25 cellular contexts compared by ENCODE assay signal in genomic region chr21:39193380-39193779, GRCh38. TPM values are rescaled to one million over a fixed set of nuclear protein-coding genes. Genes with fewer than 3 reads are reported as not detected.
A peak's percentile ranks its signal among the peaks of the same experiment; 100 is the strongest.
DNase-seq lines count a peak whose midpoint lies in the region; ATAC-seq and TF ChIP-seq lines count a peak whose summit lies in the region.
"Had no signal": no experiment of that assay in that cellular context is flagged by ENCODE, and none has a peak within 500 bp of the region (broad histone marks: within the 10 kb centered on the region; RNA-seq: fewer than 3 reads in every experiment).

No MANE protein-coding gene starts in this region.

- TF ChIP-seq CTCF in hepatocyte (IDR thresholded peaks at IDR 0.05; ENCODE audit: poor library complexity) (no peak), mucosa of descending colon (IDR thresholded peaks at IDR 0.05) (no peak)

- no peak for DNase-seq in hepatocyte (ENCODE audit: low spot score)
- no peak for DNase-seq in mucosa of descending colon
- no peak for DNase-seq in Kasumi-1 (lab: John Stamatoyannopoulos, UW)
- DNase-seq in NCI-H146 (lab: John Stamatoyannopoulos, UW) = no peak
- no peak for DNase-seq in effector memory CD8-positive, alpha-beta T cell
- no peak for DNase-seq in activated T-helper 1 cell treated with anti-CD3 and anti-CD28 coated beads, Interleukin-12 subunit alpha, Interleukin-12 subunit beta, Interleukin-2, Interleukin-4 antibody, amounts not matched to agents 30 ng/mL and 10 ng/mL and 1 ng/mL, durations not matched to agents 14 hours and 24 hours and 36 hours (ENCODE audit: low spot score)
- DNase-seq: 8988T; ACHN; BE2C; C1 segment of cervical spinal cord; CD4-positive, alpha-beta memory T cell; CD4-positive, CD25-positive, alpha-beta regulatory T cell; CD8-positive, alpha-beta memory T cell; COR-L47; DMS 273 treated with DMSO at 0.1 percent for 48 hours; DMS153; DMS53; DMS79; DND-41; EL; GDM1 had no signal

- no peaks in the 10 kb centered on the region for H4K20me1 ChIP-seq in hepatocyte (ENCODE audit: insufficient read depth, poor library complexity, severe bottlenecking)

- H3K36me3 ChIP-seq in hepatocyte (replicated peaks; ENCODE audit: insufficient read depth, low read depth) (no peaks in the 10 kb centered on the region), mucosa of descending colon (ENCODE audit: low read depth) (peaks cover under 1% of the 10 kb centered on the region)

- WGBS in hepatocyte (ENCODE audit: low lambda C conversion rate, missing lambda C conversion rate) = 92% methylated on average over 1 of the region's 1 CpG

- no peak overlapping the region for H2AFZ ChIP-seq in hepatocyte

- peak overlapping the region in 2 of 3 donors; percentile 29 to 60 for H3K27ac Mint-ChIP-seq in IgD-negative memory B cell
- H3K27ac Mint-ChIP-seq in effector memory CD8-positive, alpha-beta T cell = no peak overlapping the region
- H3K27ac Mint-ChIP-seq in activated T-helper 1 cell treated with anti-CD3 and anti-CD28 coated beads, Interleukin-12 subunit alpha, Interleukin-12 subunit beta, Interleukin-2, Interleukin-4 antibody, amounts not matched to agents 30 ng/mL and 10 ng/mL and 1 ng/mL, durations not matched to agents 14 hours and 24 hours and 36 hours = no peak overlapping the region
- H3K27ac Mint-ChIP-seq: CD14-positive monocyte; CD8-positive, alpha-beta memory T cell had no signal

- H3K4me1 ChIP-seq in hepatocyte (ENCODE audit: insufficient read depth) = no peaks in the 10 kb centered on the region
- peaks cover 28% of the 10 kb centered on the region for H3K4me1 ChIP-seq in mucosa of descending colon (ENCODE audit: low read depth)
- H3K4me1 ChIP-seq: BE2C had no signal

- H3K79me2 ChIP-seq in hepatocyte = peaks cover 6% of the 10 kb centered on the region

- peaks cover 7 to 12% (median 9%) of the 10 kb centered on the region in 3 donors for H3K4me1 Mint-ChIP-seq in IgD-negative memory B cell
- H3K4me1 Mint-ChIP-seq in effector memory CD8-positive, alpha-beta T cell (ENCODE audit: low read depth in 2 of 2) = peaks cover 14 to 25% of the 10 kb centered on the region in 2 donors
- H3K4me1 Mint-ChIP-seq in activated T-helper 1 cell treated with anti-CD3 and anti-CD28 coated beads, Interleukin-12 subunit alpha, Interleukin-12 subunit beta, Interleukin-2, Interleukin-4 antibody, amounts not matched to agents 30 ng/mL and 10 ng/mL and 1 ng/mL, durations not matched to agents 14 hours and 24 hours and 36 hours (ENCODE audit: low read depth) = peaks cover 44% of the 10 kb centered on the region

- no peak overlapping the region for H3K4me3 ChIP-seq in hepatocyte
- H3K4me3 ChIP-seq in mucosa of descending colon = no peak overlapping the region
- H3K4me3 ChIP-seq: BLaER1, GM12878 had no signal

- H3K9me3 ChIP-seq in hepatocyte (ENCODE audit: low read depth) = no peaks in the 10 kb centered on the region
- H3K9me3 ChIP-seq in mucosa of descending colon = no peaks in the 10 kb centered on the region
- H3K9me3 ChIP-seq: BE2C, BLaER1 had no signal

- no peak overlapping the region for H3K4me3 Mint-ChIP-seq in IgD-negative memory B cell
- no peak overlapping the region for H3K4me3 Mint-ChIP-seq in effector memory CD8-positive, alpha-beta T cell
- H3K4me3 Mint-ChIP-seq in activated T-helper 1 cell treated with anti-CD3 and anti-CD28 coated beads, Interleukin-12 subunit alpha, Interleukin-12 subunit beta, Interleukin-2, Interleukin-4 antibody, amounts not matched to agents 30 ng/mL and 10 ng/mL and 1 ng/mL, durations not matched to agents 14 hours and 24 hours and 36 hours = no peak overlapping the region
- H3K4me3 Mint-ChIP-seq: CD14-positive monocyte; CD4-positive, alpha-beta memory T cell; CD4-positive, CD25-positive, alpha-beta regulatory T cell; CD8-positive, alpha-beta memory T cell had no signal

- peak; percentile 58 for ATAC-seq in mucosa of descending colon
- no peak for ATAC-seq in effector memory CD8-positive, alpha-beta T cell (replicated peaks)
- ATAC-seq: GM12878 had no signal

- no peaks in the 10 kb centered on the region for H3K9me2 ChIP-seq in hepatocyte (replicated peaks; ENCODE audit: insufficient read depth)

- H3K9me3 Mint-ChIP-seq in IgD-negative memory B cell = no peaks in the 10 kb centered on the region
- H3K9me3 Mint-ChIP-seq in effector memory CD8-positive, alpha-beta T cell = no peaks in the 10 kb centered on the region
- no peaks in the 10 kb centered on the region for H3K9me3 Mint-ChIP-seq in activated T-helper 1 cell treated with anti-CD3 and anti-CD28 coated beads, Interleukin-12 subunit alpha, Interleukin-12 subunit beta, Interleukin-2, Interleukin-4 antibody, amounts not matched to agents 30 ng/mL and 10 ng/mL and 1 ng/mL, durations not matched to agents 14 hours and 24 hours and 36 hours
- H3K9me3 Mint-ChIP-seq: CD14-positive monocyte; CD4-positive, alpha-beta memory T cell; CD4-positive, CD25-positive, alpha-beta regulatory T cell had no signal

- H3K27me3 Mint-ChIP-seq in IgD-negative memory B cell = no peaks in the 10 kb centered on the region
- no peaks in the 10 kb centered on the region for H3K27me3 Mint-ChIP-seq in effector memory CD8-positive, alpha-beta T cell
- H3K27me3 Mint-ChIP-seq in activated T-helper 1 cell treated with anti-CD3 and anti-CD28 coated beads, Interleukin-12 subunit alpha, Interleukin-12 subunit beta, Interleukin-2, Interleukin-4 antibody, amounts not matched to agents 30 ng/mL and 10 ng/mL and 1 ng/mL, durations not matched to agents 14 hours and 24 hours and 36 hours (ENCODE audit: insufficient read depth) = no peaks in the 10 kb centered on the region
- H3K27me3 Mint-ChIP-seq: CD4-positive, alpha-beta memory T cell; CD4-positive, CD25-positive, alpha-beta regulatory T cell; CD8-positive, alpha-beta memory T cell had no signal

- no peaks in the 10 kb centered on the region for H3K27me3 ChIP-seq in hepatocyte
- H3K27me3 ChIP-seq: BE2C, BLaER1 had no signal

- intact Hi-C loops in mucosa of descending colon (cut with DNase I, micrococcal nuclease) = no loop called here
- intact Hi-C loops in activated T-helper 1 cell treated with anti-CD3 and anti-CD28 coated beads, Interleukin-12 subunit alpha, Interleukin-12 subunit beta, Interleukin-2, Interleukin-4 antibody, amounts not matched to agents 30 ng/mL and 10 ng/mL and 1 ng/mL, durations not matched to agents 14 hours and 24 hours and 36 hours (cut with micrococcal nuclease) = no loop called here

- peak overlapping the region; percentile 7 for H3K4me2 ChIP-seq in hepatocyte
- H3K4me2 ChIP-seq: BLaER1 had no signal

- peaks cover 5% of the 10 kb centered on the region for H3K36me3 Mint-ChIP-seq in IgD-negative memory B cell
- H3K36me3 Mint-ChIP-seq in effector memory CD8-positive, alpha-beta T cell (ENCODE audit: insufficient read depth) = peaks cover 20% of the 10 kb centered on the region
- H3K36me3 Mint-ChIP-seq in activated T-helper 1 cell treated with anti-CD3 and anti-CD28 coated beads, Interleukin-12 subunit alpha, Interleukin-12 subunit beta, Interleukin-2, Interleukin-4 antibody, amounts not matched to agents 30 ng/mL and 10 ng/mL and 1 ng/mL, durations not matched to agents 14 hours and 24 hours and 36 hours (ENCODE audit: low read depth) = peaks cover 43% of the 10 kb centered on the region

- peak overlapping the region; percentile 36 for H3K27ac ChIP-seq in hepatocyte
- H3K27ac ChIP-seq: BLaER1 had no signal

RNA-seq across cellular contexts. Expression of gene PSMG1, which starts 10.1 kb away (rescaled TPM):
- 39.4 TPM for polyA plus RNA-seq in IgD-negative memory B cell
- 43.3 and 46.2 TPM in 2 replicates for total RNA-seq in hepatocyte
- 81.4 and 99.0 TPM in 2 replicates for polyA plus RNA-seq in hepatocyte
- 10 to 100 TPM; 24.3 to 48.1 (median 36.2) TPM for total RNA-seq in mucosa of descending colon
- total RNA-seq in activated T-helper 1 cell treated with anti-CD3 and anti-CD28 coated beads, Interleukin-12 subunit alpha, Interleukin-12 subunit beta, Interleukin-2, Interleukin-4 antibody, amounts not matched to agents 30 ng/mL and 10 ng/mL and 1 ng/mL, durations not matched to agents 14 hours and 24 hours and 36 hours = 102 and 103 TPM in 2 replicates

Comparison
In these comparisons a context has a peak if more than half of its experiments do, and no peak if none do; other contexts are left out.
1. H3K27ac Mint-ChIP-seq: peak in IgD-negative memory B cell (2 of 3); none in effector memory CD8-positive, alpha-beta T cell (0 of 2) and activated T-helper 1 cell treated with anti-CD3 and anti-CD28 coated beads, Interleukin-12 subunit alpha, Interleukin-12 subunit beta, Interleukin-2, Interleukin-4 antibody, amounts not matched to agents 30 ng/mL and 10 ng/mL and 1 ng/mL, durations not matched to agents 14 hours and 24 hours and 36 hours (single experiment).